ENCODE assay signal across 2 cellular contexts in genomic region chr7:121510302-121510701, GRCh38.
TF ChIP-seq lines count a peak whose summit lies in the region.

No MANE protein-coding gene starts in this region.

TF ChIP-seq in SK-N-SH, 30 proteins besides CTCF, POLR2A, EP300 and RAD21 (continued from another document):
- no peak for TF ChIP-seq RXRA (IDR thresholded peaks at IDR 0.05; ENCODE audit: borderline replicate concordance, low read depth)
- no peak for TF ChIP-seq USF2 (IDR thresholded peaks at IDR 0.05; ENCODE audit: borderline replicate concordance, low read depth, low read length)
- TF ChIP-seq POLR2AphosphoS5 (IDR thresholded peaks at IDR 0.05; ENCODE audit: low read depth, low read length) = no peak
- no peak for TF ChIP-seq CHD2 (IDR thresholded peaks at IDR 0.05; ENCODE audit: low read length, partially characterized antibody)
- no peak for TF ChIP-seq ZBTB33 (IDR thresholded peaks at IDR 0.05; ENCODE audit: borderline replicate concordance, low read depth)
- no peak for TF ChIP-seq RCOR1 (IDR thresholded peaks at IDR 0.05; ENCODE audit: low read length)
- TF ChIP-seq GATA2 (CRISPR knock-in tag; IDR thresholded peaks at IDR 0.05) = no peak

TF ChIP-seq in SK-N-SH treated with all-trans-retinoic acid at 6 μM for 48 hours, 23 proteins besides CTCF, POLR2A, EP300 and RAD21 (continued from another document):
- TF ChIP-seq PATZ1 (CRISPR knock-in tag; IDR thresholded peaks at IDR 0.05; ENCODE audit: borderline replicate concordance) = no peak
- no peak for TF ChIP-seq ZC3H10 (CRISPR knock-in tag; IDR thresholded peaks at IDR 0.05)
- TF ChIP-seq GLIS3 (CRISPR knock-in tag; IDR thresholded peaks at IDR 0.05) = no peak
- TF ChIP-seq ZFP30 (CRISPR knock-in tag; IDR thresholded peaks at IDR 0.05) = no peak
- TF ChIP-seq OSR1 (CRISPR knock-in tag; IDR thresholded peaks at IDR 0.05) = no peak
- TF ChIP-seq ZFP3 (CRISPR knock-in tag; IDR thresholded peaks at IDR 0.05) = no peak
- no peak for TF ChIP-seq ZNF8 (CRISPR knock-in tag; IDR thresholded peaks at IDR 0.05)
- no peak for TF ChIP-seq SNAI2 (CRISPR knock-in tag; IDR thresholded peaks at IDR 0.05)
- no peak for TF ChIP-seq ESRRG (CRISPR knock-in tag; IDR thresholded peaks at IDR 0.05)
- no peak for TF ChIP-seq CSRNP3 (CRISPR knock-in tag; IDR thresholded peaks at IDR 0.05)
- no peak for TF ChIP-seq POU6F1 (CRISPR knock-in tag; IDR thresholded peaks at IDR 0.05; ENCODE audit: borderline replicate concordance, low read depth)
- TF ChIP-seq CREB5 (CRISPR knock-in tag; IDR thresholded peaks at IDR 0.05; ENCODE audit: low read depth) = no peak
